8 cellular contexts compared by ENCODE assay signal in genomic region chr22:43263645-43264514, GRCh38.
A peak's percentile ranks its signal among the peaks of the same experiment; 100 is the strongest.
DNase-seq lines count a peak whose midpoint lies in the region; ATAC-seq and TF ChIP-seq lines count a peak whose summit lies in the region.

No MANE protein-coding gene starts in this region.

- no peak for ATAC-seq in HG03469 (IDR thresholded peaks at IDR 0.05; ENCODE audit: unreplicated experiment)

- H3K4me1 Mint-ChIP-seq in nephron = peaks cover 56% of the 10 kb centered on the region

- WGBS in thymus = 3% methylated on average over 27 of the region's 27 CpGs

- H3K4me3 ChIP-seq in effector memory CD4-positive, alpha-beta T cell (ENCODE audit: insufficient read depth, low read depth, low read length, poor library complexity, severe bottlenecking) = peak overlapping the region; percentile 46
- H3K4me3 ChIP-seq in thymus (ENCODE audit: low read length) = peak overlapping the region; percentile 25

- peaks cover 3% of the 10 kb centered on the region for H3K9me3 Mint-ChIP-seq in nephron

- no peaks in the 10 kb centered on the region for H3K36me3 ChIP-seq in effector memory CD4-positive, alpha-beta T cell (ENCODE audit: control insufficient read depth, insufficient read depth, low read length)
- H3K36me3 ChIP-seq in thymus (ENCODE audit: control insufficient read depth, insufficient read depth) = no peaks in the 10 kb centered on the region

- H3K27me3 Mint-ChIP-seq in nephron (ENCODE audit: low read depth) = peaks cover 52% of the 10 kb centered on the region

- peak overlapping the region; percentile 80 for H3K27ac ChIP-seq in effector memory CD4-positive, alpha-beta T cell (ENCODE audit: insufficient read depth, low read length, poor library complexity, severe bottlenecking)
- H3K27ac ChIP-seq in thymus (ENCODE audit: low read depth) = peak overlapping the region; percentile 36

- H3K4me1 ChIP-seq in effector memory CD4-positive, alpha-beta T cell (ENCODE audit: control insufficient read depth, insufficient read depth, low read length, poor library complexity, severe bottlenecking) = peaks cover 24% of the 10 kb centered on the region
- peaks cover 8% of the 10 kb centered on the region for H3K4me1 ChIP-seq in thymus (ENCODE audit: control insufficient read depth, insufficient read depth, low read length)

- peak overlapping the region in 2 of 3 experiments; percentile 24 to 70 for H3K27ac Mint-ChIP-seq in nephron

- H3K9me3 ChIP-seq in effector memory CD4-positive, alpha-beta T cell (ENCODE audit: control insufficient read depth, low read length) = no peaks in the 10 kb centered on the region
- no peaks in the 10 kb centered on the region for H3K9me3 ChIP-seq in thymus (ENCODE audit: control insufficient read depth)

- CTCF ChIA-PET in HEK293T (lab: Yijun Ruan, JAX) = interaction anchor here (1.0 to 2.7 kb wide), 4 partner anchors 10 to 83 kb away, joined by 3 to 10 read pairs (median 4); no protein-coding TSS in a partner anchor

- POLR2A ChIA-PET in HEK293T (lab: Yijun Ruan, JAX) = no interaction called here

- no peaks in the 10 kb centered on the region for H3K27me3 ChIP-seq in effector memory CD4-positive, alpha-beta T cell (replicated peaks; ENCODE audit: control insufficient read depth, insufficient read depth, low read length, poor library complexity, severe bottlenecking)
- H3K27me3 ChIP-seq in thymus (ENCODE audit: control insufficient read depth, insufficient read depth) = no peaks in the 10 kb centered on the region

- peak overlapping the region; percentile 22 to 36 (median 29) for H3K4me3 Mint-ChIP-seq in nephron

- TF ChIP-seq CTCF in nephron (IDR thresholded peaks at IDR 0.05; ENCODE audit: unreplicated experiment in 3 of 3) = no peak

- DNase-seq in GM04504 (ENCODE audit: low read depth) (peak; percentile 21), HEK293T (ENCODE audit: extremely low spot score) (peak; percentile 68), NCI-H1694 (lab: John Stamatoyannopoulos, UW) (peak; percentile 51)
- peak; percentile 79 to 85 for DNase-seq in activated CD4-positive, alpha-beta T cell treated with anti-CD3 and anti-CD28 coated beads, Interleukin-2, amount 50 U/mL, for 48 hours
- peak; percentile 64 to 79 (median 75) for DNase-seq in effector memory CD4-positive, alpha-beta T cell

- H3K36me3 Mint-ChIP-seq in nephron (ENCODE audit: low read depth) = peaks cover 1% of the 10 kb centered on the region

TF ChIP-seq in HEK293T, 16 proteins besides CTCF, POLR2A, EP300 and RAD21:
- no peak for TF ChIP-seq TARDBP (IDR thresholded peaks at IDR 0.05)
- TF ChIP-seq ARNT (IDR thresholded peaks at IDR 0.05) = peak; percentile 65; the same call in 1 of the 2 replicates
- TF ChIP-seq PKNOX1 (IDR thresholded peaks at IDR 0.05) = 0 out of 2 replicates have a peak, but pooled peaks have one; percentile 2

Comparison
In these comparisons a context has a peak if more than half of its experiments do, and no peak if none do; other contexts are left out.
1. DNase-seq: peak in every context shown above with its lines; median percentile 82 in activated CD4-positive, alpha-beta T cell treated with anti-CD3 and anti-CD28 coated beads, Interleukin-2, amount 50 U/mL, for 48 hours; 75 in effector memory CD4-positive, alpha-beta T cell; 68 in HEK293T; 51 in NCI-H1694; 21 in GM04504.